ENCODE assay signal across 8 cellular contexts in genomic region chr19:6424939-6425731, GRCh38. TPM values are rescaled to one million over a fixed set of nuclear protein-coding genes. Genes with fewer than 3 reads are reported as not detected.
DNase-seq lines count a peak whose midpoint lies in the region; ATAC-seq, FAIRE-seq and TF ChIP-seq lines count a peak whose summit lies in the region.

No MANE protein-coding gene starts in this region.

- H3K4me3 ChIP-seq in BE2C (ENCODE audit: low read depth, low read length), result no peak overlapping the region

- TF ChIP-seq CTCF in BE2C (IDR thresholded peaks at IDR 0.05; ENCODE audit: low read depth, low read length) (no peak), chondrocyte (IDR thresholded peaks at IDR 0.05) (peak; percentile 2)

- H3K9me3 Mint-ChIP-seq in chondrocyte (ENCODE audit: low read depth), result no peaks in the 10 kb centered on the region

- H3K9me3 ChIP-seq in BE2C, result peaks cover 8% of the 10 kb centered on the region

- H3K4me1 ChIP-seq in BE2C, result no peaks in the 10 kb centered on the region

- DNase-seq in BE2C (peak; percentile 99), GM19239 (ENCODE audit: insufficient read length, low spot score) (peak; percentile 96), NCI-H510A (lab: John Stamatoyannopoulos, UW) (peak; percentile 99), chondrocyte (ENCODE audit: low spot score) (peak; percentile 100), kidney glomerular epithelial cell (lab: John Stamatoyannopoulos, UW) (peak; percentile 100)
- DNase-seq in activated CD4-positive, alpha-beta T cell treated with anti-CD3 and anti-CD28 coated beads for 24 hours (ENCODE audit: low read depth in 2 of 2), result peak; percentile 98
- peak; percentile 99 to 100 for DNase-seq in stimulated activated CD4-positive, alpha-beta T cell treated with anti-CD3 and anti-CD28 coated beads, Interleukin-15, amount 100 ng/mL, for 48 hours (ENCODE audit: low read depth in 2 of 2)

- peak; percentile 85 for ATAC-seq in HG03439 (IDR thresholded peaks at IDR 0.05; ENCODE audit: unreplicated experiment)

- peaks cover 1% of the 10 kb centered on the region for H3K27me3 Mint-ChIP-seq in chondrocyte (ENCODE audit: low read depth)

- H3K36me3 ChIP-seq in BE2C, result peaks cover 29% of the 10 kb centered on the region

- FAIRE-seq in GM19239 (lab: Jason Lieb, UNC), result peak; percentile 100

- H3K4me3 Mint-ChIP-seq in chondrocyte (ENCODE audit: unreplicated experiment), result peak overlapping the region; percentile 65

- peaks cover 28% of the 10 kb centered on the region for H3K4me1 Mint-ChIP-seq in chondrocyte (ENCODE audit: low read depth)

- H3K27me3 ChIP-seq in BE2C, result peaks cover 4% of the 10 kb centered on the region

- peaks cover 3% of the 10 kb centered on the region for H3K36me3 Mint-ChIP-seq in chondrocyte (ENCODE audit: low read depth)

- peak overlapping the region; percentile 95 for H3K27ac Mint-ChIP-seq in chondrocyte (ENCODE audit: unreplicated experiment)

RNA-seq across cellular contexts. Expression of gene KHSRP, which starts 0.5 kb away (rescaled TPM):
- 396 TPM for polyA plus RNA-seq in BE2C (2012; ENCODE audit: insufficient read depth, insufficient read length, low read depth)
- total RNA-seq in chondrocyte, result 182 to 191 TPM (median 187 TPM) in 3 replicates

RNA-seq across cellular contexts. Expression of gene SLC25A41, which starts 8.4 kb away (rescaled TPM):
- 0.39 TPM for polyA plus RNA-seq in BE2C (2012; ENCODE audit: insufficient read depth, insufficient read length, low read depth)
- total RNA-seq in chondrocyte, result 0.20 TPM in 1 of 3 replicates, not detected in the others

RNA-seq across cellular contexts. Expression of gene GTF2F1, which starts 32.2 kb away (rescaled TPM):
- polyA plus RNA-seq in BE2C (2012; ENCODE audit: insufficient read depth, insufficient read length, low read depth), result 283 TPM
- total RNA-seq in chondrocyte, result 58.8 to 64.0 TPM (median 60.4 TPM) in 3 replicates

RNA-seq across cellular contexts. Expression of gene SLC25A23, which starts 34.5 kb away (rescaled TPM):
- polyA plus RNA-seq in BE2C (2012; ENCODE audit: insufficient read depth, insufficient read length, low read depth), result 27.7 TPM
- total RNA-seq in chondrocyte, result 47.8 to 51.7 TPM (median 49.4 TPM) in 3 replicates

RNA-seq across cellular contexts. Expression of gene CRB3, which starts 38.9 kb away (rescaled TPM):
- not detected for polyA plus RNA-seq in BE2C (2012; ENCODE audit: insufficient read depth, insufficient read length, low read depth)
- 0.32 TPM in 1 of 3 replicates, not detected in the others for total RNA-seq in chondrocyte
